8 cellular contexts compared by ENCODE assay signal in the genomic region with DNA sequence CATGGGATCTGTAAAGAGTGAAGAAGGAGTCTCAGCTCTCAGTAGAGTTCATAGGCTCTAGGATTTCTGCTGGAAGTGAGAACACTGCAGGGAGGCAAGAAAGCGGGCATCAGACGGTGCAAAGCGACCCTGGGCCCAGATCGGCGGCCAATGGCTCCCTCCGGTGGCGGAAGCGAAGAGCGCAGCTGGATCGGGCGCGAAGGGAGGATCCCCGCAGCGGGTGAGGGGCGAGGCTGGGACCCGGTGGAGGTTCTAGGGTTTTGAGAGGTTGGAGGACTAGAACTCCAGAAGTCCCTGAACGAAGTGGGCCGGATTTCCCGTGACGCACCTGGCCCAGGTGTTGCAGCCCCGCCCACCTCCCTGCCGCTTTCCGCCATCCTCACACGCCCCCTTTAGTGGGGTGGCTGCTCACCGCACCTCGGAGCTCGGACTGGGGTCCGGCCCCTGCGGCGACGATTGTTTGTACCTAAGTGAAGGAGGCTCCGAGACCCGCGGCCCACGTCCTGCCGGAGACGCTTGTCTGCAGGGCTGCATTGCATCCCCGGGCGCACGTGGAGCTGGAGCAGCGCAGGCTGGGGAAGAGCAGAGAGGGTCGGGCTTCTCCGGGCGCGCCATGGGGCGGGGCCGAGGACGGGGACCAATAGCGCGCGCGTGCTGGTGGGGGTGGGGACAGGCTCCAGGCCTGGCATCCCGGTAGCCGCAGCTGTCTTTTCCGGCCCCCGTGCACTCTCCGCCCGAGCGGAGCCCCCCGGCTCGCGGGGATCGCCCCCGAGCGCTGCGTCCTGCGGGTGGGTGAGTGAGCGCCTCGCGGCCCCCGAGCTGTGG. TPM values are rescaled to one million over a fixed set of nuclear protein-coding genes. Genes with fewer than 3 reads are reported as not detected.
DNase-seq lines count a peak whose midpoint lies in the region; ATAC-seq and TF ChIP-seq lines count a peak whose summit lies in the region.

A gene with protein sequence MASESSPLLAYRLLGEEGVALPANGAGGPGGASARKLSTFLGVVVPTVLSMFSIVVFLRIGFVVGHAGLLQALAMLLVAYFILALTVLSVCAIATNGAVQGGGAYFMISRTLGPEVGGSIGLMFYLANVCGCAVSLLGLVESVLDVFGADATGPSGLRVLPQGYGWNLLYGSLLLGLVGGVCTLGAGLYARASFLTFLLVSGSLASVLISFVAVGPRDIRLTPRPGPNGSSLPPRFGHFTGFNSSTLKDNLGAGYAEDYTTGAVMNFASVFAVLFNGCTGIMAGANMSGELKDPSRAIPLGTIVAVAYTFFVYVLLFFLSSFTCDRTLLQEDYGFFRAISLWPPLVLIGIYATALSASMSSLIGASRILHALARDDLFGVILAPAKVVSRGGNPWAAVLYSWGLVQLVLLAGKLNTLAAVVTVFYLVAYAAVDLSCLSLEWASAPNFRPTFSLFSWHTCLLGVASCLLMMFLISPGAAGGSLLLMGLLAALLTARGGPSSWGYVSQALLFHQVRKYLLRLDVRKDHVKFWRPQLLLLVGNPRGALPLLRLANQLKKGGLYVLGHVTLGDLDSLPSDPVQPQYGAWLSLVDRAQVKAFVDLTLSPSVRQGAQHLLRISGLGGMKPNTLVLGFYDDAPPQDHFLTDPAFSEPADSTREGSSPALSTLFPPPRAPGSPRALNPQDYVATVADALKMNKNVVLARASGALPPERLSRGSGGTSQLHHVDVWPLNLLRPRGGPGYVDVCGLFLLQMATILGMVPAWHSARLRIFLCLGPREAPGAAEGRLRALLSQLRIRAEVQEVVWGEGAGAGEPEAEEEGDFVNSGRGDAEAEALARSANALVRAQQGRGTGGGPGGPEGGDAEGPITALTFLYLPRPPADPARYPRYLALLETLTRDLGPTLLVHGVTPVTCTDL (plus strand): TSS at position 666 of the 825 bp plus-strand sequence. CDS start 1,485 bp downstream, outside the sequence.

- peak within 1 kb of the TSS; percentile 73 for H3K4me2 ChIP-seq in trophoblast cell (ENCODE audit: low read length)

- peak within 1 kb of the TSS; percentile 94 for H2AFZ ChIP-seq in trophoblast cell (ENCODE audit: insufficient read depth, low read length, poor library complexity)

- H4K8ac ChIP-seq in trophoblast cell (ENCODE audit: low read depth, low read length), result peak within 1 kb of the TSS; percentile 64

- peak within 1 kb of the TSS; percentile 77 for H3K18ac ChIP-seq in trophoblast cell (ENCODE audit: low read length)

- CTCF ChIA-PET in GM10248 (lab: Yijun Ruan, JAX), result interaction anchor here (0.7 to 7.7 kb wide), 50 partner anchors 9 to 451 kb away, joined by 3 to 188 read pairs (median 4); partner anchors contain the start of genes MOSPD3, POP7, SRRT and TRIP6

- peaks cover 8% of the 10 kb centered on the region for H3K79me1 ChIP-seq in trophoblast cell (ENCODE audit: low read length)

- H3K36me3 ChIP-seq in trophoblast cell (ENCODE audit: control insufficient read depth in 1 of 2, insufficient read depth in 2 of 2, low read length in 2 of 2), result peaks cover 0 to 3% of the 10 kb centered on the region in 2 experiments
- H3K36me3 ChIP-seq in tibial nerve, result peaks cover 0 to 26% (median 0%) of the 10 kb centered on the region in 3 donors

- H3K4me3 ChIP-seq in trophoblast cell (ENCODE audit: low read depth, low read length) (peak within 1 kb of the TSS; percentile 85), tibial nerve (peak within 1 kb of the TSS; percentile 49 to 84 (median 80))

- peak within 1 kb of the TSS; percentile 78 for H4K12ac ChIP-seq in trophoblast cell (ENCODE audit: low read depth, low read length)

- no peaks in the 10 kb centered on the region for H3K27me3 Mint-ChIP-seq in activated naive CD8-positive, alpha-beta T cell treated with anti-CD3 and anti-CD28 coated beads, Interleukin-2, amount 50 U/mL, for 24 hours

- H3K4me1 ChIP-seq in trophoblast cell (ENCODE audit: control insufficient read depth in 1 of 2, insufficient read depth in 2 of 2, low read length in 2 of 2), result peaks cover 15 to 19% of the 10 kb centered on the region in 2 experiments
- H3K4me1 ChIP-seq in tibial nerve, result peaks cover 0 to 25% (median 3%) of the 10 kb centered on the region in 4 donors

- H2BK12ac ChIP-seq in trophoblast cell (ENCODE audit: low read length), result no peak within 1 kb of the TSS

- peak; percentile 96 for DNase-seq in GM10248 (ENCODE audit: extremely low spot score)
- peak; percentile 93 to 96 (median 95) for DNase-seq in NCI-H1417 (lab: John Stamatoyannopoulos, UW)
- DNase-seq in T follicular helper cell (ENCODE audit: low read depth), result peak; percentile 74
- DNase-seq in activated naive CD8-positive, alpha-beta T cell treated with anti-CD3 and anti-CD28 coated beads, Interleukin-2, amount 50 U/mL, for 24 hours, result peak; percentile 89
- DNase-seq in cardiac septum (ENCODE audit: low spot score), result peak; percentile 94
- peak; percentile 83 to 92 for DNase-seq in trophoblast cell
- DNase-seq in tibial nerve (ENCODE audit: low spot score in 2 of 2), result peak; percentile 83 to 85

- H3K9me3 ChIP-seq in trophoblast cell (ENCODE audit: insufficient read depth, low read depth, low read length) (no peaks in the 10 kb centered on the region), tibial nerve (no peaks in the 10 kb centered on the region)

- no peak within 1 kb of the TSS for H2AK5ac ChIP-seq in trophoblast cell (ENCODE audit: low read length)

- H2BK5ac ChIP-seq in trophoblast cell (ENCODE audit: low read depth, low read length, poor library complexity), result no peak within 1 kb of the TSS

- TF ChIP-seq POLR2A in tibial nerve (IDR thresholded peaks at IDR 0.05), result peak in 1 of 2 donors; percentile 41

- TF ChIP-seq CTCF in GM10248 (IDR thresholded peaks at IDR 0.05; ENCODE audit: control extremely low read depth, extremely low read depth, low read depth, missing control alignments) (peak; percentile 90), tibial nerve (IDR thresholded peaks at IDR 0.05) (peak; percentile 93 to 97 (median 95))

- H3K4ac ChIP-seq in trophoblast cell (ENCODE audit: low read depth, low read length), result peak within 1 kb of the TSS; percentile 60

- H3K27ac ChIP-seq in trophoblast cell (ENCODE audit: low read depth, low read length), result peak within 1 kb of the TSS; percentile 20
- peak within 1 kb of the TSS; percentile 21 to 85 (median 80) for H3K27ac ChIP-seq in tibial nerve

- peak within 1 kb of the TSS; percentile 61 for H2BK120ac ChIP-seq in trophoblast cell (ENCODE audit: insufficient read depth, low read length, poor library complexity)

- H3K27me3 ChIP-seq in trophoblast cell (ENCODE audit: insufficient read depth, low read length) (no peaks in the 10 kb centered on the region), tibial nerve (no peaks in the 10 kb centered on the region)

- peak in 1 of 2 donors; percentile 34 for TF ChIP-seq EP300 in tibial nerve (IDR thresholded peaks at IDR 0.05)

- peaks cover 14% of the 10 kb centered on the region for H3K4me1 Mint-ChIP-seq in activated naive CD8-positive, alpha-beta T cell treated with anti-CD3 and anti-CD28 coated beads, Interleukin-2, amount 50 U/mL, for 24 hours

- H3K4me3 Mint-ChIP-seq in activated naive CD8-positive, alpha-beta T cell treated with anti-CD3 and anti-CD28 coated beads, Interleukin-2, amount 50 U/mL, for 24 hours, result peak within 1 kb of the TSS; percentile 86

- H4K91ac ChIP-seq in trophoblast cell (ENCODE audit: low read depth, low read length), result peak within 1 kb of the TSS; percentile 78

- no peaks in the 10 kb centered on the region for H3K79me2 ChIP-seq in trophoblast cell (ENCODE audit: control insufficient read depth, insufficient read depth, low read length, poor library complexity)

- H3K23ac ChIP-seq in trophoblast cell (ENCODE audit: low read length), result no peak within 1 kb of the TSS

- H3K9ac ChIP-seq in trophoblast cell (ENCODE audit: low read length), result peak within 1 kb of the TSS; percentile 80

- POLR2A ChIA-PET in GM10248 (lab: Yijun Ruan, JAX), result interaction anchor here (0.5 to 0.8 kb wide), 4 partner anchors 15 to 146 kb away, joined by 3 to 6 read pairs (median 4); partner anchors contain the start of genes POP7, SRRT and TRIP6

- intact Hi-C loops in cardiac septum (cut with DNase I), result loop anchor here (1.0 kb wide), 2 partner anchors 53 to 147 kb away; no protein-coding TSS in a partner anchor

- H3K9me3 Mint-ChIP-seq in activated naive CD8-positive, alpha-beta T cell treated with anti-CD3 and anti-CD28 coated beads, Interleukin-2, amount 50 U/mL, for 24 hours, result no peaks in the 10 kb centered on the region

- peak; percentile 96 for ATAC-seq in HG02623 (IDR thresholded peaks at IDR 0.05; ENCODE audit: unreplicated experiment)
- ATAC-seq in activated naive CD8-positive, alpha-beta T cell treated with anti-CD3 and anti-CD28 coated beads, Interleukin-2, amount 50 U/mL, for 24 hours, result peak; percentile 98

- WGBS in trophoblast cell (ENCODE audit: extremely low coverage, insufficient coverage, insufficient read length), result no CpG with 5 or more reads among the region's 71 CpGs
- WGBS in tibial nerve, 2 donors, result 0 to 2% methylated on average over 36 to 44 of the region's 71 CpGs

- H3K14ac ChIP-seq in trophoblast cell (ENCODE audit: low read length), result peak within 1 kb of the TSS; percentile 63

- peak within 1 kb of the TSS; percentile 78 for H3K27ac Mint-ChIP-seq in activated naive CD8-positive, alpha-beta T cell treated with anti-CD3 and anti-CD28 coated beads, Interleukin-2, amount 50 U/mL, for 24 hours

- no peaks in the 10 kb centered on the region for H3K36me3 Mint-ChIP-seq in activated naive CD8-positive, alpha-beta T cell treated with anti-CD3 and anti-CD28 coated beads, Interleukin-2, amount 50 U/mL, for 24 hours (ENCODE audit: low read depth)

RNA-seq across cellular contexts. Expression of the gene that starts here (rescaled TPM):
- total RNA-seq in cardiac septum, result 6.9 TPM
- 18.4 and 20.0 TPM in 2 replicates for polyA plus RNA-seq in trophoblast cell (2013)
- 10 to 100 TPM; 11.8 to 36.8 (median 32.1) TPM for total RNA-seq in tibial nerve

Comparison
In these comparisons a context has a peak if more than half of its experiments do, and no peak if none do; other contexts are left out.
1. Peak in every context shown above with its lines: DNase-seq, ATAC-seq, H3K4me3 ChIP-seq and H3K27ac ChIP-seq.